In genomic region chr4:164997324-164997723, GRCh38 we compare ENCODE assay signal across 10 cellular contexts. TPM values are rescaled to one million over a fixed set of nuclear protein-coding genes. Genes with fewer than 3 reads are reported as not detected.
DNase-seq lines count a peak whose midpoint lies in the region; ATAC-seq, FAIRE-seq and TF ChIP-seq lines count a peak whose summit lies in the region.
"Had no signal": no experiment of that assay in that cellular context is flagged by ENCODE, and none has a peak within 500 bp of the region (broad histone marks: within the 10 kb centered on the region; RNA-seq: fewer than 3 reads in every experiment).

No MANE protein-coding gene starts in this region.

- H2AFZ ChIP-seq in keratinocyte (ENCODE audit: control insufficient read depth, low read length) = no peak overlapping the region

- H3K27ac ChIP-seq in SJCRH30 (no peak overlapping the region), keratinocyte (ENCODE audit: control insufficient read depth, insufficient read depth, low read length) (no peak overlapping the region)
- H3K27ac ChIP-seq: vagina had no signal

- no peak overlapping the region for H3K4me3 ChIP-seq in GM06990 (replicated peaks; ENCODE audit: low read depth, low read length)
- no peak overlapping the region for H3K4me3 ChIP-seq in SJCRH30
- H3K4me3 ChIP-seq in keratinocyte (ENCODE audit: control insufficient read depth in 2 of 3, extremely low read depth in 1 of 3, insufficient read depth in 2 of 3, low read depth in 1 of 3, low read length in 3 of 3) = no peak overlapping the region
- H3K4me3 ChIP-seq: vagina had no signal

- ATAC-seq in HG03432 (IDR thresholded peaks at IDR 0.05; ENCODE audit: unreplicated experiment) (peak; percentile 68), HG03097 (IDR thresholded peaks at IDR 0.05; ENCODE audit: low FRiP score, unreplicated experiment) (no peak), left cardiac atrium (no peak)
- ATAC-seq in activated naive CD4-positive, alpha-beta T cell treated with anti-CD3 and anti-CD28 coated beads, Interleukin-2, amount 50 U/mL, for 72 hours = no peak

- intact Hi-C loops in left cardiac atrium (cut with DNase I) = no loop called here

- no peaks in the 10 kb centered on the region for H3K79me2 ChIP-seq in keratinocyte (ENCODE audit: control insufficient read depth, insufficient read depth, low read length)

- dilution Hi-C loops in keratinocyte (cut with MboI; ENCODE audit: extremely low pct_ligation_motif_present, low sequenced_read_pairs) = no loop called here

- DNase-seq in GM06990 (ENCODE audit: extremely low read depth, insufficient read length) = no peak
- DNase-seq in SJCRH30 = peak; percentile 24 to 27
- no peak for DNase-seq in keratinocyte (ENCODE audit: low read depth, low spot score)
- DNase-seq in left cardiac atrium = no peak
- no peak for DNase-seq in H54 (ENCODE audit: insufficient read length, low spot score)
- no peak for DNase-seq in activated naive CD4-positive, alpha-beta T cell treated with anti-CD3 and anti-CD28 coated beads, Interleukin-2, amount 50 U/mL, for 72 hours (ENCODE audit: low spot score in 2 of 2)
- DNase-seq: naive B cell had no signal

- no peaks in the 10 kb centered on the region for H3K9me1 ChIP-seq in keratinocyte (ENCODE audit: control insufficient read depth, extremely low read depth, insufficient read depth, low read length)

- no peaks in the 10 kb centered on the region for H4K20me1 ChIP-seq in keratinocyte (ENCODE audit: control insufficient read depth, extremely low read depth, insufficient read depth, low read length)

- no peaks in the 10 kb centered on the region for H3K9me3 Mint-ChIP-seq in activated naive CD4-positive, alpha-beta T cell treated with anti-CD3 and anti-CD28 coated beads, Interleukin-2, amount 50 U/mL, for 72 hours

- TF ChIP-seq CTCF in GM06990 (IDR thresholded peaks at IDR 0.05; ENCODE audit: insufficient read depth, low read length, poor library complexity, severe bottlenecking) (peak; percentile 42), keratinocyte (optimal IDR thresholded peaks at IDR 0.05 in 1 of 3, IDR thresholded peaks at IDR 0.05 in 1 of 3, conservative IDR thresholded peaks at IDR 0.05 in 1 of 3; ENCODE audit: extremely low read depth in 1 of 3, insufficient read depth in 2 of 3, low read length in 3 of 3) (peak; percentile 40 to 45 (median 43))

- H3K9ac ChIP-seq in keratinocyte (ENCODE audit: control insufficient read depth, extremely low read depth, insufficient read depth, low read length) = no peak overlapping the region

- FAIRE-seq in keratinocyte (lab: Jason Lieb, UNC) = no peak
- FAIRE-seq in H54 (lab: Jason Lieb, UNC) = no peak

- H3K27me3 ChIP-seq in GM06990 (replicated peaks; ENCODE audit: control insufficient read depth, insufficient read depth, low read length) = no peaks in the 10 kb centered on the region; the same call in 1 of the 2 replicates
- H3K27me3 ChIP-seq in SJCRH30 = no peaks in the 10 kb centered on the region
- no peaks in the 10 kb centered on the region for H3K27me3 ChIP-seq in keratinocyte (ENCODE audit: control insufficient read depth, extremely low read depth, insufficient read depth, low read length)
- H3K27me3 ChIP-seq: vagina had no signal

- H3K9me3 ChIP-seq in SJCRH30 (replicated peaks) (no peaks in the 10 kb centered on the region), keratinocyte (ENCODE audit: control insufficient read depth, low read depth, low read length) (no peaks in the 10 kb centered on the region)
- H3K9me3 ChIP-seq: vagina had no signal

- TF ChIP-seq POLR2A in H54 (IDR thresholded peaks at IDR 0.05; ENCODE audit: low read depth, low read length) = no peak

- H3K36me3 Mint-ChIP-seq in activated naive CD4-positive, alpha-beta T cell treated with anti-CD3 and anti-CD28 coated beads, Interleukin-2, amount 50 U/mL, for 72 hours = no peaks in the 10 kb centered on the region
- H3K36me3 Mint-ChIP-seq: naive B cell had no signal

- no peak overlapping the region for H3K4me2 ChIP-seq in keratinocyte (ENCODE audit: control insufficient read depth, extremely low read depth, insufficient read depth, low read depth, low read length)

- H3K4me1 ChIP-seq in SJCRH30 = no peaks in the 10 kb centered on the region
- H3K4me1 ChIP-seq in keratinocyte (ENCODE audit: control insufficient read depth, extremely low read depth, insufficient read depth, low read length) = no peaks in the 10 kb centered on the region
- H3K4me1 ChIP-seq: vagina had no signal

- no peaks in the 10 kb centered on the region for H3K36me3 ChIP-seq in GM06990 (ENCODE audit: control insufficient read depth, insufficient read depth, low read length)
- no peaks in the 10 kb centered on the region for H3K36me3 ChIP-seq in SJCRH30
- no peaks in the 10 kb centered on the region for H3K36me3 ChIP-seq in keratinocyte (ENCODE audit: control insufficient read depth in 2 of 2, extremely low read depth in 1 of 2, insufficient read depth in 2 of 2, low read length in 2 of 2)
- H3K36me3 ChIP-seq: vagina had no signal

- no peak overlapping the region for H3K27ac Mint-ChIP-seq in activated naive CD4-positive, alpha-beta T cell treated with anti-CD3 and anti-CD28 coated beads, Interleukin-2, amount 50 U/mL, for 72 hours
- H3K27ac Mint-ChIP-seq: naive B cell had no signal

RNA-seq across cellular contexts. Expression of gene TRIM61, which starts 19.9 kb away (rescaled TPM):
- not detected in 2 replicates for total RNA-seq in SJCRH30 (2014; rRNA removed; shearing (Covaris generic))
- polyA plus RNA-seq in keratinocyte = 0.29 to 0.58 TPM (median 0.45 TPM) in 3 replicates
- not detected for polyA plus RNA-seq in keratinocyte (2011; ENCODE audit: low read depth)
- 0.25 and 0.55 TPM in 2 replicates for polyA plus RNA-seq in keratinocyte (2011; cell fraction: cytosol; rRNA removed)
- polyA plus RNA-seq in keratinocyte (2011; cell fraction: nucleus; rRNA removed) = 0.34 and 0.44 TPM in 2 replicates
- 0.26 TPM in 1 of 2 replicates, not detected in the other for polyA plus RNA-seq in keratinocyte (2012; ENCODE audit: low replicate concordance)
- polyA minus RNA-seq in keratinocyte = 0.20 to 0.46 TPM (median 0.32 TPM) in 3 replicates
- polyA minus RNA-seq in keratinocyte (2011; cell fraction: cytosol; rRNA and poly(A)+ RNA removed) = not detected
- polyA minus RNA-seq in keratinocyte (2011; cell fraction: nucleus; rRNA and poly(A)+ RNA removed) = 0.47 TPM in 1 of 2 replicates, not detected in the other
- total RNA-seq in left cardiac atrium = 1 to 10 TPM; 2.0 to 2.7 TPM
- 1 to 10 TPM; 1.1 TPM for total RNA-seq in activated naive CD4-positive, alpha-beta T cell treated with anti-CD3 and anti-CD28 coated beads, Interleukin-2, amount 50 U/mL, for 72 hours
- total RNA-seq: vagina had no signal

RNA-seq across cellular contexts. Expression of gene TRIM60, which starts 34.5 kb away (rescaled TPM):
- not detected in 2 replicates for total RNA-seq in SJCRH30 (2014; rRNA removed; shearing (Covaris generic))
- polyA plus RNA-seq in keratinocyte = not detected in 3 replicates
- 0.10 TPM for polyA plus RNA-seq in keratinocyte (2011; ENCODE audit: low read depth)
- not detected in 2 replicates for polyA plus RNA-seq in keratinocyte (2011; cell fraction: cytosol; rRNA removed)
- polyA plus RNA-seq in keratinocyte (2011; cell fraction: nucleus; rRNA removed) = not detected in 2 replicates
- polyA plus RNA-seq in keratinocyte (2012; ENCODE audit: low replicate concordance) = not detected in 2 replicates
- polyA minus RNA-seq in keratinocyte = not detected in 3 replicates
- not detected for polyA minus RNA-seq in keratinocyte (2011; cell fraction: cytosol; rRNA and poly(A)+ RNA removed)
- polyA minus RNA-seq in keratinocyte (2011; cell fraction: nucleus; rRNA and poly(A)+ RNA removed) = not detected in 2 replicates
- total RNA-seq in left cardiac atrium = not detected
- not detected for total RNA-seq in activated naive CD4-positive, alpha-beta T cell treated with anti-CD3 and anti-CD28 coated beads, Interleukin-2, amount 50 U/mL, for 72 hours
- total RNA-seq: vagina had no signal

RNA-seq across cellular contexts. Expression of gene TRIM75, which starts 56.3 kb away (rescaled TPM):
- total RNA-seq in SJCRH30 (2014; rRNA removed; shearing (Covaris generic)) = 0.58 and 0.87 TPM in 2 replicates
- not detected in 3 replicates for polyA plus RNA-seq in keratinocyte
- polyA plus RNA-seq in keratinocyte (2011; ENCODE audit: low read depth) = not detected
- polyA plus RNA-seq in keratinocyte (2011; cell fraction: cytosol; rRNA removed) = not detected in 2 replicates
- polyA plus RNA-seq in keratinocyte (2011; cell fraction: nucleus; rRNA removed) = not detected in 2 replicates
- polyA plus RNA-seq in keratinocyte (2012; ENCODE audit: low replicate concordance) = 0.28 TPM in 1 of 2 replicates, not detected in the other
- polyA minus RNA-seq in keratinocyte = not detected in 3 replicates
- polyA minus RNA-seq in keratinocyte (2011; cell fraction: cytosol; rRNA and poly(A)+ RNA removed) = not detected
- not detected in 2 replicates for polyA minus RNA-seq in keratinocyte (2011; cell fraction: nucleus; rRNA and poly(A)+ RNA removed)
- total RNA-seq in left cardiac atrium = not detected
- not detected for total RNA-seq in activated naive CD4-positive, alpha-beta T cell treated with anti-CD3 and anti-CD28 coated beads, Interleukin-2, amount 50 U/mL, for 72 hours
- total RNA-seq: vagina had no signal

Comparison
In these comparisons a context has a peak if more than half of its experiments do, and no peak if none do; other contexts are left out.
1. DNase-seq: peak in SJCRH30 (2 of 2); none in GM06990 (single experiment), keratinocyte (single experiment), left cardiac atrium (single experiment), H54 (single experiment) and activated naive CD4-positive, alpha-beta T cell treated with anti-CD3 and anti-CD28 coated beads, Interleukin-2, amount 50 U/mL, for 72 hours (0 of 2).